Comparison of ENCODE assay signal across 6 cellular contexts in genomic region chr7:21819048-21819447, GRCh38.
"Had no signal": no experiment of that assay in that cellular context is flagged by ENCODE, and none has a peak within 500 bp of the region (broad histone marks: within the 10 kb centered on the region; RNA-seq: fewer than 3 reads in every experiment).

No MANE protein-coding gene starts in this region.

- H3K4me3 Mint-ChIP-seq: HFFc6 had no signal

- ATAC-seq: HCT116 had no signal

- DNase-seq: GM23248, GOT3, H7, HFFc6, IMR-90 had no signal

- H3K9me3 Mint-ChIP-seq: HFFc6 had no signal

- H3K27ac Mint-ChIP-seq: HFFc6 had no signal
